In the genomic region with DNA sequence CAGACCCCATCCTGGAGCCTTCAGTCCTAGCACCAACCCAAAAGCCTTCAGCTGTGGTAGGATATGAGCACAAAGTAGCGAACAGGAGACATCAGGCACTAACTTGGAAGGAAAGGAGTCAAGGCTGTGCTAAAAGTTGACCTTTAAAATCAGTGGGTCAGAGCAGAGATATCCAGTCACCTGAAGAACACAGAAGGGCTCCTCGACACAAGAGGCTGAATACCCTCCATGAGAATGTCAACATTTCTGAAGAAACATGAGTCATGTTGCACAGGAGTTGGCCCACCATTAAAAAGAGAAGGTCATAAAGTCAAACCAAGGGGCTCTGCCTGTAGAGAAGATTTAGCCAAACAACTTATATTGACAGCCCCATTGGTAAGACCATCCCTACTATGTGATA, we compare ENCODE assay signal across 17 cellular contexts.
DNase-seq lines count a peak whose midpoint lies in the region; ATAC-seq and TF ChIP-seq lines count a peak whose summit lies in the region.
"Had no signal": no experiment of that assay in that cellular context is flagged by ENCODE, and none has a peak within 500 bp of the region (broad histone marks: within the 10 kb centered on the region; RNA-seq: fewer than 3 reads in every experiment).

No MANE protein-coding gene starts in this region.

- H3K4me1 ChIP-seq in left lung = peaks cover 0 to 3% of the 10 kb centered on the region in 2 donors

- DNase-seq in DMS53 (lab: John Stamatoyannopoulos, UW) = peak; percentile 33
- DNase-seq in DMS53 treated with DMSO at 0.1 percent for 48 hours (lab: John Stamatoyannopoulos, UW; ENCODE audit: unreplicated experiment) = no peak
- no peak for DNase-seq in left lung
- DNase-seq in activated T-cell treated with anti-CD3 and anti-CD28 coated beads, Interleukin-2, amount 50 U/mL, for 24 hours = no peak
- DNase-seq: AML-193; CD4-positive, alpha-beta memory T cell; DMS153; DND-41; GOT3; H9 had no signal

- H3K4me3 Mint-ChIP-seq in stimulated activated memory B cell treated with anti-CD40 and anti-IgM and Interleukin-4, amounts not matched to agents 10 μg/mL and 1 μg/mL and 100 μg/mL, for 72 hours = no peak overlapping the region
- no peak overlapping the region for H3K4me3 Mint-ChIP-seq in activated T-cell treated with anti-CD3 and anti-CD28 coated beads, Interleukin-2, amount 50 U/mL, for 24 hours
- H3K4me3 Mint-ChIP-seq: CD4-positive, alpha-beta memory T cell; H9 had no signal

- no peak overlapping the region for H3K27ac Mint-ChIP-seq in stimulated activated memory B cell treated with anti-CD40 and anti-IgM and Interleukin-4, amounts not matched to agents 10 μg/mL and 1 μg/mL and 100 μg/mL, for 72 hours
- no peak overlapping the region for H3K27ac Mint-ChIP-seq in activated T-cell treated with anti-CD3 and anti-CD28 coated beads, Interleukin-2, amount 50 U/mL, for 24 hours
- H3K27ac Mint-ChIP-seq: CD4-positive, alpha-beta memory T cell; H9 had no signal

- intact Hi-C loops in left lung (cut with DNase I) = no loop called here

- no peaks in the 10 kb centered on the region for H3K36me3 Mint-ChIP-seq in stimulated activated memory B cell treated with anti-CD40 and anti-IgM and Interleukin-4, amounts not matched to agents 10 μg/mL and 1 μg/mL and 100 μg/mL, for 72 hours
- no peaks in the 10 kb centered on the region for H3K36me3 Mint-ChIP-seq in activated T-cell treated with anti-CD3 and anti-CD28 coated beads, Interleukin-2, amount 50 U/mL, for 24 hours (ENCODE audit: low read depth)
- H3K36me3 Mint-ChIP-seq: CD4-positive, alpha-beta memory T cell had no signal

- H3K4me3 ChIP-seq in left lung = no peak overlapping the region
- H3K4me3 ChIP-seq: A549 had no signal

- peak; percentile 47 for ATAC-seq in left lung
- peak; percentile 68 for ATAC-seq in stimulated activated memory B cell treated with anti-CD40 and anti-IgM and Interleukin-4, amounts not matched to agents 10 μg/mL and 1 μg/mL and 100 μg/mL, for 72 hours
- no peak for ATAC-seq in GM18517 (IDR thresholded peaks at IDR 0.05; ENCODE audit: unreplicated experiment)
- no peak for ATAC-seq in GM19351 (IDR thresholded peaks at IDR 0.05; ENCODE audit: unreplicated experiment)
- ATAC-seq: A549 had no signal

- peaks cover 43% of the 10 kb centered on the region for H3K4me1 Mint-ChIP-seq in stimulated activated memory B cell treated with anti-CD40 and anti-IgM and Interleukin-4, amounts not matched to agents 10 μg/mL and 1 μg/mL and 100 μg/mL, for 72 hours
- no peaks in the 10 kb centered on the region for H3K4me1 Mint-ChIP-seq in activated T-cell treated with anti-CD3 and anti-CD28 coated beads, Interleukin-2, amount 50 U/mL, for 24 hours (ENCODE audit: low read depth)
- H3K4me1 Mint-ChIP-seq: CD4-positive, alpha-beta memory T cell had no signal

- H3K27me3 Mint-ChIP-seq in stimulated activated memory B cell treated with anti-CD40 and anti-IgM and Interleukin-4, amounts not matched to agents 10 μg/mL and 1 μg/mL and 100 μg/mL, for 72 hours = no peaks in the 10 kb centered on the region
- H3K27me3 Mint-ChIP-seq in activated T-cell treated with anti-CD3 and anti-CD28 coated beads, Interleukin-2, amount 50 U/mL, for 24 hours = no peaks in the 10 kb centered on the region

- H3K27me3 ChIP-seq in left lung = no peaks in the 10 kb centered on the region

- H3K36me3 ChIP-seq in left lung = no peaks in the 10 kb centered on the region

- H3K9me3 Mint-ChIP-seq in stimulated activated memory B cell treated with anti-CD40 and anti-IgM and Interleukin-4, amounts not matched to agents 10 μg/mL and 1 μg/mL and 100 μg/mL, for 72 hours = no peaks in the 10 kb centered on the region
- H3K9me3 Mint-ChIP-seq in activated T-cell treated with anti-CD3 and anti-CD28 coated beads, Interleukin-2, amount 50 U/mL, for 24 hours = no peaks in the 10 kb centered on the region

- H3K27ac ChIP-seq in left lung = no peak overlapping the region
- H3K27ac ChIP-seq: 22Rv1, C4-2B, KMS-11 had no signal

- no peaks in the 10 kb centered on the region for H3K9me3 ChIP-seq in left lung
- H3K9me3 ChIP-seq: A549 had no signal

- TF ChIP-seq CTCF in left lung (IDR thresholded peaks at IDR 0.05) = no peak

Comparison
In these comparisons a context has a peak if more than half of its experiments do, and no peak if none do; other contexts are left out.
1. ATAC-seq: peak in left lung (single experiment) and stimulated activated memory B cell treated with anti-CD40 and anti-IgM and Interleukin-4, amounts not matched to agents 10 μg/mL and 1 μg/mL and 100 μg/mL, for 72 hours (single experiment); none in GM18517 (single experiment) and GM19351 (single experiment).